In genomic region chr20:50690562-50690978, GRCh38 we compare ENCODE assay signal across 10 cellular contexts. TPM values are rescaled to one million over a fixed set of nuclear protein-coding genes. Genes with fewer than 3 reads are reported as not detected.
A peak's percentile ranks its signal among the peaks of the same experiment; 100 is the strongest.
DNase-seq lines count a peak whose midpoint lies in the region; ATAC-seq and TF ChIP-seq lines count a peak whose summit lies in the region.
"Had no signal": no experiment of that assay in that cellular context is flagged by ENCODE, and none has a peak within 500 bp of the region (broad histone marks: within the 10 kb centered on the region; RNA-seq: fewer than 3 reads in every experiment).

No MANE protein-coding gene starts in this region.

- DNase-seq in BE2C: peak; percentile 18
- peak; percentile 56 for DNase-seq in RPMI7951 (ENCODE audit: low read depth)
- DNase-seq in foreskin keratinocyte: no peak
- peak; percentile 26 for DNase-seq in neuronal stem cell (ENCODE audit: low spot score)
- DNase-seq in NOMO-1 treated with DMSO at 0.1 percent for 48 hours (lab: John Stamatoyannopoulos, UW; ENCODE audit: unreplicated experiment): no peak
- no peak for DNase-seq in GM13977 (ENCODE audit: low spot score)
- no peak for DNase-seq in SW480 (ENCODE audit: low spot score)
- DNase-seq: SHP77 treated with DMSO at 0.1 percent for 48 hours had no signal

- peak overlapping the region; percentile 78 for H3K9ac ChIP-seq in neuronal stem cell (ENCODE audit: low read depth, low read length, poor library complexity)

- H3K4me2 ChIP-seq in neuronal stem cell (ENCODE audit: insufficient read depth, low read length, poor library complexity, severe bottlenecking): peak overlapping the region; percentile 56

- H3K27me3 ChIP-seq in BE2C: no peaks in the 10 kb centered on the region
- peaks cover 19% of the 10 kb centered on the region for H3K27me3 ChIP-seq in foreskin keratinocyte
- H3K27me3 ChIP-seq in neuronal stem cell (ENCODE audit: control insufficient read depth in 3 of 3, insufficient read depth in 3 of 3, low read depth in 1 of 3, low read length in 3 of 3): peaks cover 0 to 46% (median 0%) of the 10 kb centered on the region in 3 experiments

- H3K14ac ChIP-seq in neuronal stem cell (ENCODE audit: low read length): no peak overlapping the region

- H2AK5ac ChIP-seq in neuronal stem cell (ENCODE audit: low read depth, low read length): peak overlapping the region; percentile 86

- no CpG with 5 or more reads among the region's 11 CpGs for WGBS in neuronal stem cell (ENCODE audit: extremely low coverage in 2 of 2, insufficient read length in 2 of 2, insufficient replicate concordance in 1 of 2), 2 donors

- TF ChIP-seq CTCF in BE2C (IDR thresholded peaks at IDR 0.05; ENCODE audit: low read depth, low read length): no peak; the same call in 1 of the 2 replicates
- TF ChIP-seq CTCF in foreskin keratinocyte (conservative IDR thresholded peaks at IDR 0.05): no peak
- no peak for TF ChIP-seq CTCF in GM13977 (IDR thresholded peaks at IDR 0.05; ENCODE audit: extremely low read depth, insufficient read depth, missing control alignments)

- H2BK15ac ChIP-seq in neuronal stem cell (ENCODE audit: low read length): peak overlapping the region; percentile 62

- in situ Hi-C loops in GM13977 (cut with MboI; ENCODE audit: low pct_unique_long_range_greater_than_20kb, low sequenced_read_pairs, unreplicated experiment): no loop called here

- H3K27ac ChIP-seq in foreskin keratinocyte (peak overlapping the region; percentile 76), neuronal stem cell (replicated peaks; ENCODE audit: low read length) (no peak overlapping the region)
- H3K27ac ChIP-seq: epithelial cell of prostate had no signal

- H2BK5ac ChIP-seq in neuronal stem cell (ENCODE audit: low read length): peak overlapping the region; percentile 30

- peak overlapping the region; percentile 47 for H2BK120ac ChIP-seq in neuronal stem cell (ENCODE audit: low read depth, low read length)

- H3K4me3 ChIP-seq in BE2C (ENCODE audit: low read depth, low read length) (peak overlapping the region; percentile 59), neuronal stem cell (ENCODE audit: low read length in 2 of 2) (peak overlapping the region in 1 of 2 donors; percentile 38)

- H3K9me3 ChIP-seq in BE2C (no peaks in the 10 kb centered on the region), neuronal stem cell (replicated peaks in 1 of 2; ENCODE audit: control insufficient read depth in 2 of 2, insufficient read depth in 1 of 2, low read depth in 1 of 2, low read length in 2 of 2) (no peaks in the 10 kb centered on the region)

- ATAC-seq in foreskin keratinocyte: no peak
- ATAC-seq in HG02571 (IDR thresholded peaks at IDR 0.05; ENCODE audit: unreplicated experiment): no peak

- H4K8ac ChIP-seq in neuronal stem cell (ENCODE audit: low read depth, low read length): no peak overlapping the region

- H2BK12ac ChIP-seq in neuronal stem cell (ENCODE audit: low read length): peak overlapping the region; percentile 60

- H3K18ac ChIP-seq in neuronal stem cell (ENCODE audit: low read length): peak overlapping the region; percentile 86

- no peaks in the 10 kb centered on the region for H3K79me1 ChIP-seq in neuronal stem cell (ENCODE audit: low read depth, low read length)

- peak overlapping the region; percentile 20 for H3K23ac ChIP-seq in neuronal stem cell (ENCODE audit: low read depth, low read length, poor library complexity)

- peak overlapping the region; percentile 24 for H3K4ac ChIP-seq in neuronal stem cell (ENCODE audit: low read length)

- peak overlapping the region; percentile 91 for H2AFZ ChIP-seq in neuronal stem cell (ENCODE audit: low read length)

- H3K4me1 ChIP-seq in BE2C (peaks cover 25% of the 10 kb centered on the region), foreskin keratinocyte (peaks cover 13% of the 10 kb centered on the region), neuronal stem cell (ENCODE audit: control insufficient read depth in 2 of 2, insufficient read depth in 1 of 2, low read depth in 1 of 2, low read length in 2 of 2) (peaks cover 16 to 23% of the 10 kb centered on the region in 2 donors)

- H3K36me3 ChIP-seq in BE2C: no peaks in the 10 kb centered on the region
- H3K36me3 ChIP-seq in neuronal stem cell (replicated peaks in 1 of 2; ENCODE audit: control insufficient read depth in 2 of 2, insufficient read depth in 2 of 2, low read length in 2 of 2): no peaks in the 10 kb centered on the region

- no peak overlapping the region for H4K91ac ChIP-seq in neuronal stem cell (ENCODE audit: low read depth, low read length, poor library complexity)

RNA-seq across cellular contexts. Expression of gene RIPOR3, which starts 0.8 kb away (rescaled TPM):
- polyA plus RNA-seq in BE2C (2012; ENCODE audit: insufficient read depth, insufficient read length, low read depth): 1.7 TPM
- total RNA-seq in RPMI7951 (2014; rRNA removed; shearing (Covaris generic)): 10.0 and 10.8 TPM in 2 replicates
- 0.07 TPM in 2 replicates for total RNA-seq in foreskin keratinocyte
- polyA plus RNA-seq in foreskin keratinocyte: 0.06 TPM in 2 replicates
- 2.5 TPM for polyA plus RNA-seq in neuronal stem cell (2013, experiment 1 of 2)
- 2.3 TPM for polyA plus RNA-seq in neuronal stem cell (2013, experiment 2 of 2)

RNA-seq across cellular contexts. Expression of gene PARD6B, which starts 40.8 kb away (rescaled TPM):
- polyA plus RNA-seq in BE2C (2012; ENCODE audit: insufficient read depth, insufficient read length, low read depth): 1.4 TPM
- total RNA-seq in RPMI7951 (2014; rRNA removed; shearing (Covaris generic)): 5.5 and 6.2 TPM in 2 replicates
- total RNA-seq in foreskin keratinocyte: 4.3 and 5.2 TPM in 2 replicates
- 1.0 and 1.1 TPM in 2 replicates for polyA plus RNA-seq in foreskin keratinocyte
- 9.2 TPM for polyA plus RNA-seq in neuronal stem cell (2013, experiment 1 of 2)
- polyA plus RNA-seq in neuronal stem cell (2013, experiment 2 of 2): 10.3 TPM

Comparison
In these comparisons a context has a peak if more than half of its experiments do, and no peak if none do; other contexts are left out.
1. DNase-seq: peak in BE2C (single experiment), RPMI7951 (single experiment) and neuronal stem cell (single experiment); none in foreskin keratinocyte (0 of 2), NOMO-1 treated with DMSO at 0.1 percent for 48 hours (single experiment), GM13977 (single experiment) and SW480 (single experiment).
2. RNA of gene RIPOR3, which starts 0.8 kb away (total RNA-seq): 10.0 to 10.8 TPM in RPMI7951; 0.07 TPM in foreskin keratinocyte; every median in the first group is over 10 times any median in the second.